1 cellular context compared by ENCODE assay signal in the genomic region with DNA sequence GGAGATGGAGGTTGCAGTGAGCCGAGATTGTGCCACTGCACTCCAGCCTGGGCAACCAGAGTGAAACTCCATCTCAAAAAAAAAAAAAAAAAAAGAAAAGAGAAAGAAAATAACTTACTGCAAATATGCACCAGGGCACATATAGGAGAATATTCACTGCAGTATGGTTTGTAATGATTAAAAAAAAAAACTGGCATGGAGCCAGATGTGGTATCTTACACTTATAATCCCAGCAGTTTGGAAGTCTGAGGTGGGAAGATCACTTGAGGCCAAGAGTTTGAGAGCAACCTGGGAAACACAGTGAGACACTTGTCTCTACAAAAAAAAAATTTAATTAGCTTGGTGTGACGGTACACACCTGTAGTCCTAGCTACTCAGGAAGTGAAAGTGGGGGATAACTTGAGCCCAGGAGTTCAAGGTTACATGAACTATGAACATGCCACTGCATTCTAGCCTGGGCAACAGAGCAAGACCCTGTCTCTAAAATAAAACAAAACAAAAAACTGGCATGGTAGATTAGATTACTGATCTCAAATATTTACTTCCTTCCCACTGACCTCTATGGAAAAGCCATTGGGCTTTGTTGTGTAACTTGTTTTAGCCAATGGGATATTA.
TF ChIP-seq lines count a peak whose summit lies in the region.

No MANE protein-coding gene starts in this region.

TF ChIP-seq in K562, 482 proteins besides CTCF, POLR2A, EP300 and RAD21 (continued from another document):
- TF ChIP-seq, protein P1, sequence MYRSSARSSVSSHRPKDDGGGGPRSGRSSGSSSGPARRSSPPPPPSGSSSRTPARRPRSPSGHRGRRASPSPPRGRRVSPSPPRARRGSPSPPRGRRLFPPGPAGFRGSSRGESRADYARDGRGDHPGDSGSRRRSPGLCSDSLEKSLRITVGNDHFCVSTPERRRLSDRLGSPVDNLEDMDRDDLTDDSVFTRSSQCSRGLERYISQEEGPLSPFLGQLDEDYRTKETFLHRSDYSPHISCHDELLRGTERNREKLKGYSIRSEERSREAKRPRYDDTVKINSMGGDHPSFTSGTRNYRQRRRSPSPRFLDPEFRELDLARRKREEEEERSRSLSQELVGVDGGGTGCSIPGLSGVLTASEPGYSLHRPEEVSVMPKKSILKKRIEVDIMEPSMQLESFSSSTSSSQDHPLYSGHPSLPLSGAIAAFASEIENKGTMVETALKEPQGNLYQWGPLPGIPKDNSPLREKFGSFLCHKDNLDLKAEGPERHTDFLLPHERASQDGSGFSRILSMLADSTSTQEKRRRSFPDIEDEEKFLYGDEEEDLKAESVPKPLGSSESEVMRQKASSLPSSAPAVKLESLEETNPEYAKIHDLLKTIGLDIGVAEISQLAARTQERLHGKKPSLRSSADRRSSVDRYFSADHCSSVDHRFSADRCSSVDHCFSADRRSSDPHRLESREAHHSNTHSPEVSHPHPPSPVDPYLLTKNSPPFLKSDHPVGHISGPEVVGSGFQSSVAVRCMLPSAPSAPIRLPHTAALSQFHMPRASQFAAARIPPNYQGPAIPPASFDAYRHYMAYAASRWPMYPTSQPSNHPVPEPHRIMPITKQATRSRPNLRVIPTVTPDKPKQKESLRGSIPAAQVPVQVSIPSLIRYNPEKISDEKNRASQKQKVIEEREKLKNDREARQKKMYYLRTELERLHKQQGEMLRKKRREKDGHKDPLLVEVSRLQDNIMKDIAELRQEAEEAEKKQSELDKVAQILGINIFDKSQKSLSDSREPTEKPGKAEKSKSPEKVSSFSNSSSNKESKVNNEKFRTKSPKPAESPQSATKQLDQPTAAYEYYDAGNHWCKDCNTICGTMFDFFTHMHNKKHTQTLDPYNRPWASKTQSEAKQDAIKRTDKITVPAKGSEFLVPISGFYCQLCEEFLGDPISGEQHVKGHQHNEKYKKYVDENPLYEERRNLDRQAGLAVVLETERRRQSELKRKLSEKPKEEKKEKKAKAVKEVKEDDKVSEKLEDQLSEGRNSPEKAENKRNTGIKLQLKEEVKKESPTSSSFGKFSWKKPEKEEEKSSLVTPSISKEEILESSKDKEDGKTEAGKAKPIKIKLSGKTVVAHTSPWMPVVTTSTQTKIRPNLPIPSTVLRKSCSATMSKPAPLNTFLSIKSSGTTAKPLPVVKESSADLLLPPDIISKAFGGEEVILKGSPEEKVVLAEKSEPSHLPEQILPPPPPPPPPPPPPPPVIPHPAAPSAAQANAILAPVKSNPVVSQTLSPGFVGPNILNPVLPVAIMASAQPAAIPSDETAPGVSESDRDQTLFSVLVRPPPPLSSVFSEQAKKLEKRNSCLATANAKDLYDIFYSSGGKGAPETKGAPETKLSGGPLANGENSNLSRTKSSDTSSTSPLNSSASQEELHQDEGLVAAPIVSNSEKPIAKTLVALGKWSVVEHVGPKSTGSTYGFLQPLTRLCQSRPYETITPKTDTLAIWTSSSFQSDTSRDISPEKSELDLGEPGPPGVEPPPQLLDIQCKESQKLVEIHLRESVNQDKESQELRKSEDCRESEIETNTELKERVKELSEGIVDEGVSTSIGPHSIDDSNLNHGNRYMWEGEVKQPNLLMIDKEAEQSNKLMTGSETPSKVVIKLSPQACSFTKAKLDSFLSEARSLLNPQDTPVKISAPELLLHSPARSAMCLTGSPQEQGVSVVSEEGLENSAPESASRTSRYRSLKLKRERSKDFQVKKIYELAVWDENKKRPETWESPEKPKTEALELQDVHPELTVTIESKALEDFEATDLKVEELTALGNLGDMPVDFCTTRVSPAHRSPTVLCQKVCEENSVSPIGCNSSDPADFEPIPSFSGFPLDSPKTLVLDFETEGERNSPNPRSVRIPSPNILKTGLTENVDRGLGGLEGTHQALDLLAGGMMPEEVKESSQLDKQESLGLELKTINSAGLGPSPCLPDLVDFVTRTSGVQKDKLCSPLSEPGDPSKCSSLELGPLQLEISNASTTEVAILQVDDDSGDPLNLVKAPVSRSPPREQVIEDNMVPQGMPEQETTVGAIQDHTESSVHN (IDR thresholded peaks at IDR 0.05; ENCODE audit: borderline replicate concordance in 1 of 2, low read depth in 1 of 2), result no peak
